ENCODE assay signal across 9 cellular contexts in the genomic region with DNA sequence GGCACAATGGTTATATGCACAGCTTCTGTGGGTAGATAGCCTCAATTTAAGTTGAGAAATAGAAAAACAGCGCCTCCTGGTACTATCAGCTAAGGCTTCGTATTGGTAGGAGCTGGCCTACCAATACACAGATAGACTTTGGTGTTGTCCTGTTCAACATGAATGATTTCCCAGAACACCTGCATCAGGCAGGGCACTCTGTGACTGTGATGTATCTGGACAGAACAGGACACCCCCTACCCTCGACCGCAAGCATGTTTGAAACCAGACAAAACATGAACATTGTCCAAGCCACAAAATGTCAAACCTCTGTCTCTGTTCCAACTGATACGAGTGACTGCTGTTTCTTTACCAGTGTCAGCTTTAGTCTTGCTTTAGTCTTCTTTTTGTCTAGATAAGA.
"Had no signal": no experiment of that assay in that cellular context is flagged by ENCODE, and none has a peak within 500 bp of the region (broad histone marks: within the 10 kb centered on the region; RNA-seq: fewer than 3 reads in every experiment).

No MANE protein-coding gene starts in this region.

- H3K9ac ChIP-seq: GM23248 had no signal

- H2AFZ ChIP-seq: GM23248, GM23338 had no signal

- H3K27ac Mint-ChIP-seq: GM23338, H9, HFFc6 had no signal

- H3K36me3 ChIP-seq: HAP-1 had no signal

- H3K27ac ChIP-seq: GM23248 had no signal

- H3K4me2 ChIP-seq: GM23338 had no signal

- H3K9me3 ChIP-seq: HAP-1 had no signal

- ATAC-seq: GM23338, HCT116 had no signal

- H3K4me3 ChIP-seq: GM23248, GM23338, HAP-1 had no signal

- H3K4me3 Mint-ChIP-seq: GM23338, H9, HFFc6 had no signal

- DNase-seq: GM23248, GOT3, H7, H9, HCEC 1CT, HFFc6 had no signal

- H3K9me3 Mint-ChIP-seq: HFFc6 had no signal

- H3K4me1 ChIP-seq: HAP-1 had no signal
